Comparison of ENCODE assay signal across 24 cellular contexts in the genomic region with DNA sequence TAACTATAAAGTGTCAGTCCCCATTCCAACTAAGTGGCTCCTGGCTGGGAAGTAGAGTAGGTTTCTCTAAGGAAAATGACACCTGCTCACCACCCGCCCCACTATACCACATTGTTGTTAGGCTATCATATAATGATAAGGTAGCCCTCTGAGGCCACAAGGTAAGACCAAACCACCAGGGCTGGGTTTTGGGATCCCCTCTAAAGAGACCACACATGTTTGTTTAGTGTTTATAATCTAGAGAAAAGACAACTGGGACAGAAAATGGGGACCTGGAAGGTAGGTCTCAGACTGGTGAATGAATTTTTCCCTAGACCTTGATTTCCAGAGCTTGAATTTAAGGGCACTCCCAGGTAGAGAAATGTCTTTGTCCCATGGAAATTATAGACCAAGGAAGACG. TPM values are rescaled to one million over a fixed set of nuclear protein-coding genes. Genes with fewer than 3 reads are reported as not detected.
DNase-seq lines count a peak whose midpoint lies in the region; ATAC-seq, FAIRE-seq and TF ChIP-seq lines count a peak whose summit lies in the region.
"Had no signal": no experiment of that assay in that cellular context is flagged by ENCODE, and none has a peak within 500 bp of the region (broad histone marks: within the 10 kb centered on the region; RNA-seq: fewer than 3 reads in every experiment).

No MANE protein-coding gene starts in this region.

- H2AFZ ChIP-seq in HepG2 (ENCODE audit: low read length), result no peak overlapping the region

- H3K9ac ChIP-seq in HepG2 (ENCODE audit: insufficient read depth, low read depth, low read length) (no peak overlapping the region), iPS-20b (ENCODE audit: low read depth, low read length) (no peak overlapping the region)

- no peaks in the 10 kb centered on the region for H3K27me3 ChIP-seq in HepG2 (ENCODE audit: control insufficient read depth in 1 of 2, insufficient read depth in 2 of 2, low read length in 2 of 2)
- no peaks in the 10 kb centered on the region for H3K27me3 ChIP-seq in right lobe of liver
- H3K27me3 ChIP-seq in iPS-20b (ENCODE audit: insufficient read depth, low read length), result no peaks in the 10 kb centered on the region

- no peak overlapping the region for H3K4me3 Mint-ChIP-seq in T-helper 17 cell
- H3K4me3 Mint-ChIP-seq: B cell, CD14-positive monocyte had no signal

- POLR2A ChIA-PET in HepG2 (lab: Yijun Ruan, JAX) (interaction anchor here (1.0 to 1.2 kb wide), 2 partner anchors 10 to 19 kb away, joined by 4 to 5 read pairs; a partner anchor contains a TSS), GM10248 (lab: Yijun Ruan, JAX) (interaction anchor here (1.6 kb wide), 1 partner anchor 20 kb away, joined by 4 read pairs; a partner anchor contains a TSS)

- H3K36me3 Mint-ChIP-seq in T-helper 17 cell (ENCODE audit: low read depth), result peaks cover 5% of the 10 kb centered on the region

- TF ChIP-seq POLR2A in HepG2 (IDR thresholded peaks at IDR 0.05; ENCODE audit: insufficient read depth in 1 of 2, low read depth in 2 of 2, low read length in 2 of 2) (no peak), right lobe of liver (IDR thresholded peaks at IDR 0.05) (no peak)

- H3K4me1 ChIP-seq in HepG2 (ENCODE audit: insufficient read depth, low read length) (peaks cover 8% of the 10 kb centered on the region; the same call in 1 of the 2 replicates), right lobe of liver (no peaks in the 10 kb centered on the region), iPS-20b (ENCODE audit: insufficient read depth, low read length) (peaks cover 14% of the 10 kb centered on the region; the same call in 1 of the 2 replicates)

- ATAC-seq in HepG2, result no peak
- ATAC-seq in right lobe of liver, result no peak
- ATAC-seq in T-helper 17 cell, result no peak
- no peak for ATAC-seq in HG02759 (IDR thresholded peaks at IDR 0.05; ENCODE audit: unreplicated experiment)
- ATAC-seq: A549 had no signal

- H3K4me2 ChIP-seq in HepG2 (ENCODE audit: low read depth, low read length), result no peak overlapping the region
- H3K4me2 ChIP-seq: A549 had no signal

- H3K27me3 Mint-ChIP-seq in T-helper 17 cell, result no peaks in the 10 kb centered on the region
- H3K27me3 Mint-ChIP-seq: B cell had no signal

- H3K27ac ChIP-seq in HepG2 (ENCODE audit: extremely low read length, insufficient read depth, low read length) (no peak overlapping the region), right lobe of liver (no peak overlapping the region), iPS-20b (ENCODE audit: low read length) (peak overlapping the region; percentile 12)
- H3K27ac ChIP-seq: A549, RWPE1, SK-N-MC had no signal

- H4K20me1 ChIP-seq in HepG2 (ENCODE audit: insufficient read depth, low read length), result no peaks in the 10 kb centered on the region; the same call in 1 of the 2 replicates

- no peak for TF ChIP-seq CTCF in HepG2 (CRISPR knock-in tag; IDR thresholded peaks at IDR 0.05)
- no peak for TF ChIP-seq CTCF in right lobe of liver (IDR thresholded peaks at IDR 0.05)
- no peak for TF ChIP-seq CTCF in GM10248 (IDR thresholded peaks at IDR 0.05; ENCODE audit: control extremely low read depth, extremely low read depth, low read depth, missing control alignments)

- in situ Hi-C loops in HepG2 (cut with HindIII; ENCODE audit: extremely low pct_ligation_motif_present, low pct_unique_long_range_greater_than_20kb), result no loop called here

- peaks cover 11% of the 10 kb centered on the region for H3K4me1 Mint-ChIP-seq in T-helper 17 cell

- DNase-seq in HepG2 (ENCODE audit: low spot score) (no peak), right lobe of liver (no peak), T-helper 17 cell (no peak), T-helper 1 cell (no peak), GM10248 (ENCODE audit: extremely low spot score) (no peak)
- DNase-seq: EL, GF-D8, IMR-90, NCI-H1105, NCI-H146, NCI-H2029, NCI-H2227 treated with DMSO at 0.1 percent for 48 hours, NCI-H510A treated with DMSO at 0.1 percent for 48 hours, NCI-H748 treated with DMSO at 0.1 percent for 48 hours, SHP77 treated with DMSO at 0.1 percent for 48 hours had no signal

- H3K9me3 ChIP-seq in HepG2 (ENCODE audit: low read length) (no peaks in the 10 kb centered on the region), right lobe of liver (no peaks in the 10 kb centered on the region), T-helper 17 cell (ENCODE audit: control insufficient read depth, low read length, poor library complexity, severe bottlenecking) (no peaks in the 10 kb centered on the region), iPS-20b (ENCODE audit: insufficient read depth, low read depth, low read length) (no peaks in the 10 kb centered on the region)
- H3K9me3 ChIP-seq: A549, HAP-1 had no signal

- H3K36me3 ChIP-seq in HepG2 (replicated peaks in 1 of 2; ENCODE audit: control insufficient read depth in 1 of 2, insufficient read depth in 2 of 2, low read length in 2 of 2), result peaks cover 13 to 51% of the 10 kb centered on the region in 2 experiments
- peaks cover 16 to 90% (median 39%) of the 10 kb centered on the region in 4 donors for H3K36me3 ChIP-seq in right lobe of liver
- peaks cover 94% of the 10 kb centered on the region for H3K36me3 ChIP-seq in iPS-20b (ENCODE audit: insufficient read depth, low read depth, low read length)

- CTCF ChIA-PET in HepG2 (lab: Yijun Ruan, JAX; ENCODE audit: low intra/inter-chr PET ratio, low total read pairs), result no interaction called here
- CTCF ChIA-PET in GM10248 (lab: Yijun Ruan, JAX), result interaction anchor here (0.6 kb wide), 1 partner anchor 42 kb away, joined by 3 read pairs; no protein-coding TSS in a partner anchor

- peak overlapping the region; percentile 54 for H3K27ac Mint-ChIP-seq in T-helper 17 cell
- H3K27ac Mint-ChIP-seq: B cell had no signal

- TF ChIP-seq EP300 in HepG2 (IDR thresholded peaks at IDR 0.05; ENCODE audit: low read depth in 2 of 2, low read length in 2 of 2) (no peak), HepG2 (CRISPR knock-in tag; IDR thresholded peaks at IDR 0.05; ENCODE audit: borderline replicate concordance) (no peak)

- intact Hi-C loops in HepG2 (cut with micrococcal nuclease; ENCODE audit: unreplicated experiment), result no loop called here
- intact Hi-C loops in right lobe of liver (cut with DNase I), result no loop called here

- no peak for TF ChIP-seq RAD21 in HepG2 (CRISPR knock-in tag; IDR thresholded peaks at IDR 0.05)

- no peak overlapping the region for H3K4me3 ChIP-seq in HepG2 (replicated peaks in 1 of 3; ENCODE audit: insufficient read depth in 1 of 3, low read depth in 2 of 3, low read length in 3 of 3)
- H3K4me3 ChIP-seq in right lobe of liver, result no peak overlapping the region
- no peak overlapping the region for H3K4me3 ChIP-seq in iPS-20b (ENCODE audit: low read length)
- H3K4me3 ChIP-seq: A549, HAP-1, SK-N-MC had no signal

- no peak for FAIRE-seq in HepG2 (lab: Jason Lieb, UNC)
- FAIRE-seq: A549, GM19239 had no signal

- no peaks in the 10 kb centered on the region for H3K79me2 ChIP-seq in HepG2 (ENCODE audit: insufficient read depth, low read length)

- no TSS peak for BruUV-seq in HepG2 (replicated peaks; lab: Mats Ljungman, UMichigan)

- whole genome bisulfite sequencing in HepG2 (ENCODE audit: low lambda C conversion rate), result 100% methylated on average over 2 of the region's 2 CpGs
- WGBS in right lobe of liver (ENCODE audit: insufficient coverage, low coverage, low lambda C conversion rate, missing lambda C conversion rate), result 70% methylated on average over 2 of the region's 2 CpGs

RNA-seq across cellular contexts. Expression of a gene that starts 15.2 kb away (rescaled TPM):
- 123 and 154 TPM in 2 replicates for total RNA-seq in HepG2 (2016; rRNA removed; fragmentation: Illumina TruSeq; extraction: Trizol)
- 24.4 and 26.4 TPM in 2 replicates for total RNA-seq in HepG2 (2016; cell fraction: cytosol; rRNA removed; fragmentation: Illumina TruSeq; extraction: Trizol; ENCODE audit: low read depth)
- total RNA-seq in HepG2 (2016; cell fraction: insoluble cytoplasmic fraction; rRNA removed; fragmentation: Illumina TruSeq; extraction: Trizol), result 126 and 150 TPM in 2 replicates
- total RNA-seq in HepG2 (2016; cell fraction: membrane; rRNA removed; fragmentation: Illumina TruSeq; extraction: Trizol), result 114 and 115 TPM in 2 replicates
- 46.8 and 56.0 TPM in 2 replicates for total RNA-seq in HepG2 (2016; cell fraction: nucleus; rRNA removed; fragmentation: Illumina TruSeq; extraction: Trizol)
- polyA plus RNA-seq in HepG2 (2011; rRNA removed), result 96.9 and 157 TPM in 2 replicates
- 64.0 and 81.1 TPM in 2 replicates for polyA plus RNA-seq in HepG2 (2011; cell fraction: cytosol; rRNA removed)
- polyA plus RNA-seq in HepG2 (2011; cell fraction: nucleus; rRNA removed), result 22.4 and 29.1 TPM in 2 replicates
- polyA plus RNA-seq in HepG2 (2012), result 67.2 and 119 TPM in 2 replicates
- polyA plus RNA-seq in HepG2 (2016; cell fraction: cytosol; fragmentation: Illumina TruSeq; extraction: Trizol; ENCODE audit: low read depth), result 23.9 and 25.7 TPM in 2 replicates
- polyA plus RNA-seq in HepG2 (2016; cell fraction: insoluble cytoplasmic fraction; fragmentation: Illumina TruSeq; extraction: Trizol; ENCODE audit: low read depth), result 197 and 205 TPM in 2 replicates
- 80.1 and 84.0 TPM in 2 replicates for polyA plus RNA-seq in HepG2 (2016; cell fraction: membrane; fragmentation: Illumina TruSeq; extraction: Trizol; ENCODE audit: low read depth)
- polyA plus RNA-seq in HepG2 (2016; cell fraction: nucleus; fragmentation: Illumina TruSeq; extraction: Trizol; ENCODE audit: insufficient read depth, low read depth), result 102 and 107 TPM in 2 replicates
- polyA minus RNA-seq in HepG2 (2011; rRNA and poly(A)+ RNA removed; ENCODE audit: low replicate concordance), result 35.3 and 43.0 TPM in 2 replicates
- 63.2 and 68.3 TPM in 2 replicates for polyA minus RNA-seq in HepG2 (2011; cell fraction: cytosol; rRNA and poly(A)+ RNA removed)
- 32.2 and 33.9 TPM in 2 replicates for polyA minus RNA-seq in HepG2 (2011; cell fraction: nucleus; rRNA and poly(A)+ RNA removed)
- 10 to 100 TPM; 18.9 to 37.3 (median 28.5) TPM for total RNA-seq in right lobe of liver
- 10 to 100 TPM; 74.2 to 82.1 TPM for total RNA-seq in T-helper 17 cell

RNA-seq across cellular contexts. Expression of a gene that starts 19.9 kb away (rescaled TPM):
- total RNA-seq in HepG2 (2016; rRNA removed; fragmentation: Illumina TruSeq; extraction: Trizol) (466 and 655 TPM in 2 replicates), right lobe of liver (100 to 1,000 TPM in 2 of 6 experiments, 10 to 100 TPM in 4; 86.2 to 352 (median 90.0) TPM), T-helper 17 cell (10 to 100 TPM; 86.6 to 94.0 TPM)
- total RNA-seq in HepG2 (2016; cell fraction: cytosol; rRNA removed; fragmentation: Illumina TruSeq; extraction: Trizol; ENCODE audit: low read depth), result 163 and 167 TPM in 2 replicates
- total RNA-seq in HepG2 (2016; cell fraction: insoluble cytoplasmic fraction; rRNA removed; fragmentation: Illumina TruSeq; extraction: Trizol), result 464 and 703 TPM in 2 replicates
- 156 and 158 TPM in 2 replicates for total RNA-seq in HepG2 (2016; cell fraction: membrane; rRNA removed; fragmentation: Illumina TruSeq; extraction: Trizol)
- total RNA-seq in HepG2 (2016; cell fraction: nucleus; rRNA removed; fragmentation: Illumina TruSeq; extraction: Trizol), result 154 and 170 TPM in 2 replicates
- polyA plus RNA-seq in HepG2 (2011; rRNA removed), result 219 and 263 TPM in 2 replicates
- polyA plus RNA-seq in HepG2 (2011; cell fraction: cytosol; rRNA removed), result 226 and 341 TPM in 2 replicates
- 45.6 and 70.1 TPM in 2 replicates for polyA plus RNA-seq in HepG2 (2011; cell fraction: nucleus; rRNA removed)
- polyA plus RNA-seq in HepG2 (2012), result 314 and 392 TPM in 2 replicates
- 179 and 209 TPM in 2 replicates for polyA plus RNA-seq in HepG2 (2016; cell fraction: cytosol; fragmentation: Illumina TruSeq; extraction: Trizol; ENCODE audit: low read depth)
- 671 and 732 TPM in 2 replicates for polyA plus RNA-seq in HepG2 (2016; cell fraction: insoluble cytoplasmic fraction; fragmentation: Illumina TruSeq; extraction: Trizol; ENCODE audit: low read depth)
- polyA plus RNA-seq in HepG2 (2016; cell fraction: membrane; fragmentation: Illumina TruSeq; extraction: Trizol; ENCODE audit: low read depth), result 158 and 161 TPM in 2 replicates
- 262 and 271 TPM in 2 replicates for polyA plus RNA-seq in HepG2 (2016; cell fraction: nucleus; fragmentation: Illumina TruSeq; extraction: Trizol; ENCODE audit: insufficient read depth, low read depth)
- polyA minus RNA-seq in HepG2 (2011; rRNA and poly(A)+ RNA removed; ENCODE audit: low replicate concordance), result 54.3 and 179 TPM in 2 replicates
- 50.5 and 67.1 TPM in 2 replicates for polyA minus RNA-seq in HepG2 (2011; cell fraction: cytosol; rRNA and poly(A)+ RNA removed)
- polyA minus RNA-seq in HepG2 (2011; cell fraction: nucleus; rRNA and poly(A)+ RNA removed), result 41.3 and 58.2 TPM in 2 replicates
